ENCODE assay signal across 9 cellular contexts in the genomic region with DNA sequence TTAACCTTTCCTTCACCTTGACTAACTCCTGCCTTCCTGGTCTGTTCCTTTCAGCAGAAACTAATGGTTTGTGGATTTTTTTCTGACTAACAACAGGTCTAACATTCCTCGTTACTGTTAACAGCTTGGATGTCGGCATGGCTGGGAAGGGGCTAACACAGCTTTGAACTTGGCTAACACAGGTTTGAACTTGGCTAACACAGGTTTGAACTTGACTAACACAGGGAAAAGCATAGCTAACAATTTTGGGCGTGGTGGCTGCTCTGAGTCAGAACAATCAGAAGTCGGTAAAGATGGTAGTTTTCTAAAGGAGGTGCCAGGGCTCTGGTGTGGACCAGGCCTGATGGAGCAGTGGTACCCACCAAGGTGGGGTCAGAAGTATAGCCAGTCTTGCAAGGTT. TPM values are rescaled to one million over a fixed set of nuclear protein-coding genes. Genes with fewer than 3 reads are reported as not detected.
DNase-seq lines count a peak whose midpoint lies in the region; ATAC-seq and TF ChIP-seq lines count a peak whose summit lies in the region.
"Had no signal": no experiment of that assay in that cellular context is flagged by ENCODE, and none has a peak within 500 bp of the region (broad histone marks: within the 10 kb centered on the region; RNA-seq: fewer than 3 reads in every experiment).

No MANE protein-coding gene starts in this region.

- no peaks in the 10 kb centered on the region for H3K36me3 ChIP-seq in left ventricle myocardium inferior
- peaks cover 15% of the 10 kb centered on the region for H3K36me3 ChIP-seq in iPS-18a (ENCODE audit: control insufficient read depth, low read depth, low read length)

- no peak for TF ChIP-seq CTCF in left ventricle myocardium inferior (IDR thresholded peaks at IDR 0.05; ENCODE audit: borderline replicate concordance)

- H3K4me1 ChIP-seq in left ventricle myocardium inferior = peaks cover 40% of the 10 kb centered on the region
- peaks cover 21% of the 10 kb centered on the region for H3K4me1 ChIP-seq in iPS-18a (ENCODE audit: control insufficient read depth, low read depth, low read length)

- no peak for DNase-seq in left ventricle myocardium inferior
- DNase-seq in left ventricle myocardium superior = no peak
- DNase-seq in activated naive CD4-positive, alpha-beta T cell treated with anti-CD3 and anti-CD28 coated beads, Interleukin-2, amount 50 U/mL, for 16 hours = peak; percentile 32
- DNase-seq in NCI-H524 (lab: John Stamatoyannopoulos, UW) = no peak
- DNase-seq in sciatic nerve (ENCODE audit: low spot score) = no peak
- DNase-seq in dedifferentiated amniotic fluid mesenchymal stem cell (ENCODE audit: extremely low spot score) = no peak

- H3K27ac Mint-ChIP-seq in stimulated activated memory B cell treated with anti-CD40 and anti-IgM and Interleukin-4, amounts not matched to agents 10 μg/mL and 1 μg/mL and 100 μg/mL, for 72 hours = peak overlapping the region; percentile 92

- peak overlapping the region; percentile 73 for H3K9ac ChIP-seq in iPS-18a (ENCODE audit: low read length)

- H3K27ac ChIP-seq in left ventricle myocardium inferior (replicated peaks) (peak overlapping the region; percentile 96), iPS-18a (ENCODE audit: low read length) (peak overlapping the region; percentile 76)

- H3K4me3 Mint-ChIP-seq in stimulated activated memory B cell treated with anti-CD40 and anti-IgM and Interleukin-4, amounts not matched to agents 10 μg/mL and 1 μg/mL and 100 μg/mL, for 72 hours = peak overlapping the region; percentile 97

- H3K9me3 ChIP-seq in left ventricle myocardium inferior (replicated peaks) = no peaks in the 10 kb centered on the region
- H3K9me3 ChIP-seq in iPS-18a (ENCODE audit: control insufficient read depth, low read depth, low read length) = no peaks in the 10 kb centered on the region

- peaks cover 85% of the 10 kb centered on the region for H3K4me1 Mint-ChIP-seq in stimulated activated memory B cell treated with anti-CD40 and anti-IgM and Interleukin-4, amounts not matched to agents 10 μg/mL and 1 μg/mL and 100 μg/mL, for 72 hours

- intact Hi-C loops in left ventricle myocardium inferior (cut with micrococcal nuclease) (no loop called here), left ventricle myocardium superior (cut with micrococcal nuclease) (no loop called here), sciatic nerve (cut with DNase I) (no loop called here)

- H3K36me3 Mint-ChIP-seq in stimulated activated memory B cell treated with anti-CD40 and anti-IgM and Interleukin-4, amounts not matched to agents 10 μg/mL and 1 μg/mL and 100 μg/mL, for 72 hours = no peaks in the 10 kb centered on the region

- H3K27me3 Mint-ChIP-seq in stimulated activated memory B cell treated with anti-CD40 and anti-IgM and Interleukin-4, amounts not matched to agents 10 μg/mL and 1 μg/mL and 100 μg/mL, for 72 hours = no peaks in the 10 kb centered on the region

- H3K9me3 Mint-ChIP-seq in stimulated activated memory B cell treated with anti-CD40 and anti-IgM and Interleukin-4, amounts not matched to agents 10 μg/mL and 1 μg/mL and 100 μg/mL, for 72 hours = no peaks in the 10 kb centered on the region

- H3K27me3 ChIP-seq in left ventricle myocardium inferior (ENCODE audit: low read depth) = no peaks in the 10 kb centered on the region
- H3K27me3 ChIP-seq in iPS-18a (ENCODE audit: control insufficient read depth, insufficient read depth, low read length) = no peaks in the 10 kb centered on the region

- peak overlapping the region; percentile 81 for H3K4me3 ChIP-seq in left ventricle myocardium inferior
- peak overlapping the region; percentile 78 for H3K4me3 ChIP-seq in iPS-18a (ENCODE audit: low read length)

- ATAC-seq in left ventricle myocardium superior = no peak
- ATAC-seq in stimulated activated memory B cell treated with anti-CD40 and anti-IgM and Interleukin-4, amounts not matched to agents 10 μg/mL and 1 μg/mL and 100 μg/mL, for 72 hours = no peak
- ATAC-seq in sciatic nerve = no peak

RNA-seq across cellular contexts. Expression of gene MIAT, which starts 16.1 kb away (rescaled TPM):
- total RNA-seq in left ventricle myocardium inferior (0.66 TPM), left ventricle myocardium superior (1.9 TPM), sciatic nerve (2.7 TPM)

RNA-seq across cellular contexts. Expression of gene CRYBA4, which starts 51.7 kb away (rescaled TPM):
- total RNA-seq in left ventricle myocardium inferior (not detected), left ventricle myocardium superior (not detected), sciatic nerve (not detected)
- total RNA-seq: glomerular endothelial cell had no signal

RNA-seq across cellular contexts. Expression of gene CRYBB1, which starts 55.7 kb away (rescaled TPM):
- total RNA-seq in left ventricle myocardium inferior = 0.66 TPM
- total RNA-seq in left ventricle myocardium superior = 0.64 TPM
- 0.76 TPM for total RNA-seq in sciatic nerve
- total RNA-seq: glomerular endothelial cell had no signal
